In genomic region chr3:184716652-184717607, GRCh38 we compare ENCODE assay signal across 8 cellular contexts. TPM values are rescaled to one million over a fixed set of nuclear protein-coding genes. Genes with fewer than 3 reads are reported as not detected.
A peak's percentile ranks its signal among the peaks of the same experiment; 100 is the strongest.
DNase-seq lines count a peak whose midpoint lies in the region; ATAC-seq and TF ChIP-seq lines count a peak whose summit lies in the region.

No MANE protein-coding gene starts in this region.

- peak; percentile 40 for DNase-seq in NOMO-1 treated with DMSO at 0.1 percent for 48 hours (lab: John Stamatoyannopoulos, UW; ENCODE audit: unreplicated experiment)
- no peak for DNase-seq in NOMO-1 treated with dmso at 0.1 percent for 144 hours (lab: John Stamatoyannopoulos, UW; ENCODE audit: unreplicated experiment)
- DNase-seq in amygdala (lab: John Stamatoyannopoulos, UW), result peak in 41 of 56 donors; percentile 11 to 74 (median 48)
- peak; percentile 42 for DNase-seq in left lobe of liver (ENCODE audit: low spot score)
- no peak for DNase-seq in upper lobe of right lung
- DNase-seq in lower leg skin (ENCODE audit: low spot score in 2 of 2), result no peak
- no peak for DNase-seq in activated CD4-positive, CD25-positive, alpha-beta regulatory T cell treated with anti-CD3 and anti-CD28 coated beads, Interleukin-2, amount 50 U/mL, for 72 hours
- DNase-seq in erythroblast (lab: John Stamatoyannopoulos, UW), result no peak

- ATAC-seq in left lobe of liver (no peak), upper lobe of right lung (peak; percentile 12)

- H3K36me3 ChIP-seq in upper lobe of right lung, result no peaks in the 10 kb centered on the region

- H3K4me1 ChIP-seq in upper lobe of right lung, result no peaks in the 10 kb centered on the region

- no peak for TF ChIP-seq CTCF in upper lobe of right lung (IDR thresholded peaks at IDR 0.05)
- no peak for TF ChIP-seq CTCF in lower leg skin (IDR thresholded peaks at IDR 0.05)

- TF ChIP-seq POLR2A in lower leg skin (IDR thresholded peaks at IDR 0.05) (no peak), erythroblast (IDR thresholded peaks at IDR 0.05; ENCODE audit: low read length) (no peak)

- H3K9me3 ChIP-seq in upper lobe of right lung, result no peaks in the 10 kb centered on the region

- WGBS in lower leg skin, 2 donors, result 61% methylated on average over 24 of the region's 24 CpGs

- intact Hi-C loops in upper lobe of right lung (cut with DNase I) (no loop called here), lower leg skin (cut with DNase I; ENCODE audit: low total_unique reads) (no loop called here)

- H3K4me3 ChIP-seq in upper lobe of right lung, result no peak overlapping the region
- H3K4me3 ChIP-seq in lower leg skin (ENCODE audit: low read depth, poor library complexity, severe bottlenecking), result no peak overlapping the region

- no peaks in the 10 kb centered on the region for H3K27me3 ChIP-seq in upper lobe of right lung

- peak overlapping the region; percentile 70 for H3K27ac ChIP-seq in upper lobe of right lung

RNA-seq across cellular contexts. Expression of gene MAGEF1, which starts 5.1 kb away (rescaled TPM):
- 12.0 TPM for total RNA-seq in left lobe of liver
- 30.3 TPM for total RNA-seq in upper lobe of right lung
- 10 to 100 TPM; 32.5 to 44.3 (median 42.8) TPM for total RNA-seq in lower leg skin

Comparison
In these comparisons a context has a peak if more than half of its experiments do, and no peak if none do; other contexts are left out.
1. DNase-seq: peak in NOMO-1 treated with DMSO at 0.1 percent for 48 hours (single experiment), amygdala (41 of 56) and left lobe of liver (single experiment); none in NOMO-1 treated with dmso at 0.1 percent for 144 hours (single experiment), upper lobe of right lung (single experiment), lower leg skin (0 of 2), activated CD4-positive, CD25-positive, alpha-beta regulatory T cell treated with anti-CD3 and anti-CD28 coated beads, Interleukin-2, amount 50 U/mL, for 72 hours (single experiment) and erythroblast (0 of 2).